In genomic region chr5:168366124-168366523, GRCh38 we compare ENCODE assay signal across 9 cellular contexts.
A peak's percentile ranks its signal among the peaks of the same experiment; 100 is the strongest.
DNase-seq lines count a peak whose midpoint lies in the region; ATAC-seq and TF ChIP-seq lines count a peak whose summit lies in the region.
"Had no signal": no experiment of that assay in that cellular context is flagged by ENCODE, and none has a peak within 500 bp of the region (broad histone marks: within the 10 kb centered on the region; RNA-seq: fewer than 3 reads in every experiment).

No MANE protein-coding gene starts in this region.

- H3K4me3 ChIP-seq in esophagus (ENCODE audit: low read depth in 1 of 2, low read length in 2 of 2) (no peak overlapping the region), osteoblast (ENCODE audit: insufficient read depth, low read length) (peak overlapping the region; percentile 36)

- peak overlapping the region; percentile 76 for H3K4me2 ChIP-seq in osteoblast (ENCODE audit: insufficient read depth, low read length)

- no peaks in the 10 kb centered on the region for H3K9me3 ChIP-seq in esophagus (ENCODE audit: control insufficient read depth in 2 of 2, insufficient read depth in 1 of 2, low read depth in 1 of 2, low read length in 1 of 2)
- H3K9me3 ChIP-seq in osteoblast (ENCODE audit: low read depth, low read length) = no peaks in the 10 kb centered on the region

- POLR2A ChIA-PET in RWPE1 (lab: Yijun Ruan, JAX; ENCODE audit: low non-redundant PET) = interaction anchor here (0.7 kb wide), 1 partner anchor 37 kb away, joined by 4 read pairs; no protein-coding TSS in a partner anchor

- H3K27ac ChIP-seq in RWPE1 (peak overlapping the region; percentile 88), esophagus (ENCODE audit: low read depth in 2 of 2, low read length in 1 of 2) (peak overlapping the region; percentile 78 to 86), osteoblast (ENCODE audit: low read depth, low read length) (peak overlapping the region; percentile 71)

- ATAC-seq in HG03280 (IDR thresholded peaks at IDR 0.05; ENCODE audit: unreplicated experiment) = no peak
- ATAC-seq in HG03097 (IDR thresholded peaks at IDR 0.05; ENCODE audit: low FRiP score, unreplicated experiment) = no peak
- ATAC-seq in GM18867 (IDR thresholded peaks at IDR 0.05; ENCODE audit: unreplicated experiment) = no peak

- peak overlapping the region; percentile 19 for H2AFZ ChIP-seq in osteoblast (ENCODE audit: low read length)

- H3K36me3 ChIP-seq in esophagus (ENCODE audit: control insufficient read depth in 2 of 2, insufficient read depth in 2 of 2, low read length in 1 of 2) = no peaks in the 10 kb centered on the region
- no peaks in the 10 kb centered on the region for H3K36me3 ChIP-seq in osteoblast (ENCODE audit: insufficient read depth, low read length)

- TF ChIP-seq CTCF in RWPE1 (conservative IDR thresholded peaks at IDR 0.05; ENCODE audit: low read depth) (no peak), osteoblast (IDR thresholded peaks at IDR 0.05; ENCODE audit: extremely low read depth, low read depth, low read length) (no peak)

- 48 to 59% methylated on average over 2 of the region's 2 CpGs for WGBS in esophagus, 2 donors

- no peaks in the 10 kb centered on the region for H3K79me2 ChIP-seq in osteoblast (ENCODE audit: insufficient read depth, low read length)

- H4K20me1 ChIP-seq in osteoblast (ENCODE audit: insufficient read depth, low read length) = no peaks in the 10 kb centered on the region

- H3K4me1 ChIP-seq in esophagus (ENCODE audit: control insufficient read depth in 2 of 2, insufficient read depth in 2 of 2, low read length in 1 of 2) (peaks cover 2 to 13% of the 10 kb centered on the region in 2 donors), osteoblast (ENCODE audit: insufficient read depth, low read length) (peaks cover 32% of the 10 kb centered on the region)

- no peaks in the 10 kb centered on the region for H3K27me3 ChIP-seq in esophagus (ENCODE audit: control insufficient read depth in 1 of 2, insufficient read depth in 2 of 2, low read length in 2 of 2)
- no peaks in the 10 kb centered on the region for H3K27me3 ChIP-seq in osteoblast (ENCODE audit: insufficient read depth, low read length)

- CTCF ChIA-PET in RWPE1 (lab: Yijun Ruan, JAX) = interaction anchor here (0.6 kb wide), 1 partner anchor 38 kb away, joined by 3 read pairs; no protein-coding TSS in a partner anchor

- peak; percentile 59 for DNase-seq in COLO829 (ENCODE audit: low spot score)
- peak; percentile 75 for DNase-seq in RWPE1 (ENCODE audit: low spot score)
- peak; percentile 94 for DNase-seq in osteoblast (ENCODE audit: insufficient read length, low spot score, missing footprints)
- DNase-seq in epidermal melanocyte (ENCODE audit: insufficient read length, low spot score) = no peak
- DNase-seq: T-helper 1 cell had no signal
